ENCODE assay signal across 8 cellular contexts in the genomic region with DNA sequence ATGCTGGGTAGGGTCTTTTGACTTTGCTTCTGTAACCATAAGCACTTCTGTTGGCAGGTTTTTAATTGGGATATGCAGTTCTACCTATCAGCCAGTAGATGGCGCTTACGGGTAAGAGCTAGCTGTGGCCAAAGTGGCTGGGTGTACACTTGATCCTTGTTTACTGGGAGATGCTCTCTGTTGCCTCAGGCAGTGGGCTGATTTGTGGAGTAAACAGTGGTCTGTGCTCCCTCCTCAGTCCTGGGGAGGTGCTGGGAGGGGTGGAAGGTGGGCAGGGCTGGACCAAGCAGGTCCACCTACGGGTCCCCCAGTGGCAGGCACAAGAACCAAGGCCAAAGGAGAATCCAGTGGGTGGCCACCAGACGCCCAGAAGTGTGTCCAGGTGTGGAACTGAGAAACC. TPM values are rescaled to one million over a fixed set of nuclear protein-coding genes. Genes with fewer than 3 reads are reported as not detected.
DNase-seq lines count a peak whose midpoint lies in the region; ATAC-seq and TF ChIP-seq lines count a peak whose summit lies in the region.

No MANE protein-coding gene starts in this region.

- H3K4me1 ChIP-seq in MM.1S (ENCODE audit: low read length) (no peaks in the 10 kb centered on the region), gastrocnemius medialis (no peaks in the 10 kb centered on the region)

- no peaks in the 10 kb centered on the region for H3F3A ChIP-seq in MM.1S (ENCODE audit: insufficient read depth, low read length)

- no peak overlapping the region for H3K4me2 ChIP-seq in MM.1S (ENCODE audit: low read depth, low read length)

- no peak overlapping the region for H3K9ac ChIP-seq in MM.1S (ENCODE audit: low read length)

- H3K9me3 ChIP-seq in MM.1S (replicated peaks; ENCODE audit: insufficient read depth, low read length) (no peaks in the 10 kb centered on the region), WERI-Rb-1 (ENCODE audit: severe bottlenecking) (peaks cover 6% of the 10 kb centered on the region), gastrocnemius medialis (peaks cover 0 to 5% (median 0%) of the 10 kb centered on the region in 3 donors)

- no peaks in the 10 kb centered on the region for H3K9me2 ChIP-seq in MM.1S (replicated peaks; ENCODE audit: insufficient read depth, low read length)

- peak; percentile 4 for DNase-seq in stimulated activated CD4-positive, alpha-beta T cell treated with anti-CD3 and anti-CD28 coated beads, Interleukin-1b, Interleukin-23, amount 100 ng/mL, for 48 hours
- DNase-seq in stimulated activated CD4-positive, alpha-beta T cell treated with anti-CD3 and anti-CD28 coated beads, Interleukin-4, amount 100 ng/mL, for 4 hours: no peak
- DNase-seq in MM.1S: peak; percentile 66
- peak; percentile 34 for DNase-seq in WERI-Rb-1
- peak; percentile 16 for DNase-seq in germinal center (ENCODE audit: low spot score)
- no peak for DNase-seq in gastrocnemius medialis
- DNase-seq in stimulated activated CD4-positive, alpha-beta T cell treated with anti-CD3 and anti-CD28 coated beads, Interleukin-4, amount 100 ng/mL, for 24 hours: no peak

- ATAC-seq in gastrocnemius medialis (peak; percentile 42 to 64), HG02571 (IDR thresholded peaks at IDR 0.05; ENCODE audit: unreplicated experiment) (no peak)

- no peak overlapping the region for H3K27ac ChIP-seq in MM.1S (ENCODE audit: low read length)
- no peak overlapping the region for H3K27ac ChIP-seq in WERI-Rb-1
- H3K27ac ChIP-seq in gastrocnemius medialis: no peak overlapping the region

- peaks cover 13% of the 10 kb centered on the region; the same call in 1 of the 2 replicates for H3K79me2 ChIP-seq in MM.1S (ENCODE audit: low read length)

- H3K27me3 ChIP-seq in MM.1S (replicated peaks; ENCODE audit: insufficient read depth, low read length) (no peaks in the 10 kb centered on the region), WERI-Rb-1 (ENCODE audit: insufficient read depth, low read depth, severe bottlenecking) (no peaks in the 10 kb centered on the region), gastrocnemius medialis (no peaks in the 10 kb centered on the region)

- TF ChIP-seq POLR2A in gastrocnemius medialis (IDR thresholded peaks at IDR 0.05): no peak

- TF ChIP-seq CTCF in MM.1S (IDR thresholded peaks at IDR 0.05; ENCODE audit: low read length): peak; percentile 99
- peak; percentile 97 for TF ChIP-seq CTCF in WERI-Rb-1 (IDR thresholded peaks at IDR 0.05; ENCODE audit: low read depth, low read length)
- TF ChIP-seq CTCF in gastrocnemius medialis (IDR thresholded peaks at IDR 0.05 in 4 of 5, conservative IDR thresholded peaks at IDR 0.05 in 1 of 5): peak; percentile 49 to 81 (median 70)

- H2AFZ ChIP-seq in MM.1S (ENCODE audit: low read length): no peak overlapping the region

- H3K36me3 ChIP-seq in MM.1S (replicated peaks; ENCODE audit: insufficient read depth, low read length) (no peaks in the 10 kb centered on the region), WERI-Rb-1 (no peaks in the 10 kb centered on the region), gastrocnemius medialis (no peaks in the 10 kb centered on the region)

- in situ Hi-C loops in gastrocnemius medialis (cut with MboI; ENCODE audit: low sequenced_read_pairs in 4 of 4): loop anchor here (10.0 to 25.0 kb wide), 4 partner anchors 236 to 619 kb away; partner anchors contain the start of gene AXDND1 (in 2 of the 4)

- H4K20me1 ChIP-seq in MM.1S (ENCODE audit: insufficient read depth, low read length): no peaks in the 10 kb centered on the region

- no peak overlapping the region for H3K4me3 ChIP-seq in MM.1S (ENCODE audit: low read length)
- H3K4me3 ChIP-seq in WERI-Rb-1 (ENCODE audit: low read depth, low read length): no peak overlapping the region
- no peak overlapping the region for H3K4me3 ChIP-seq in gastrocnemius medialis

- intact Hi-C loops in gastrocnemius medialis (cut with DNase I; ENCODE audit: low total_unique reads): no loop called here

RNA-seq across cellular contexts. Expression of gene RALGPS2, which starts 43.4 kb away (rescaled TPM):
- total RNA-seq in gastrocnemius medialis: 1 to 10 TPM; 1.1 to 6.5 (median 2.5) TPM

Comparison
In these comparisons a context has a peak if more than half of its experiments do, and no peak if none do; other contexts are left out.
1. DNase-seq: peak in stimulated activated CD4-positive, alpha-beta T cell treated with anti-CD3 and anti-CD28 coated beads, Interleukin-1b, Interleukin-23, amount 100 ng/mL, for 48 hours (single experiment), MM.1S (single experiment), WERI-Rb-1 (single experiment) and germinal center (single experiment); none in stimulated activated CD4-positive, alpha-beta T cell treated with anti-CD3 and anti-CD28 coated beads, Interleukin-4, amount 100 ng/mL, for 4 hours (0 of 2), gastrocnemius medialis (0 of 2) and stimulated activated CD4-positive, alpha-beta T cell treated with anti-CD3 and anti-CD28 coated beads, Interleukin-4, amount 100 ng/mL, for 24 hours (single experiment).
2. Peak in every context shown above with its lines, with median percentiles within 50 percentile points of each other: CTCF ChIP-seq.